36 cellular contexts compared by ENCODE assay signal in genomic region chr4:66229885-66230284, GRCh38.
"Had no signal": no experiment of that assay in that cellular context is flagged by ENCODE, and none has a peak within 500 bp of the region (broad histone marks: within the 10 kb centered on the region; RNA-seq: fewer than 3 reads in every experiment).

No MANE protein-coding gene starts in this region.

- H3K4me3 Mint-ChIP-seq: activated B cell treated with CpG ODN at 0.5 μM for 24 hours; activated CD4-positive, alpha-beta memory T cell treated with anti-CD3 and anti-CD28 coated beads for 36 hours; activated CD4-positive, alpha-beta T cell treated with anti-CD3 and anti-CD28 coated beads, Interleukin-2, amount 10 ng/mL, durations not matched to agents 24 days and 14 days; activated CD8-positive, alpha-beta T cell treated with anti-CD3 and anti-CD28 coated beads for 36 hours; activated naive CD4-positive, alpha-beta T cell treated with anti-CD3 and anti-CD28 coated beads for 36 hours; activated naive CD8-positive, alpha-beta T cell treated with anti-CD3 and anti-CD28 coated beads for 36 hours; activated T-cell treated with anti-CD3 and anti-CD28 coated beads, Interleukin-2, amount 50 U/mL, for 4 hours; activated T-cell treated with anti-CD3 and anti-CD28 coated beads, Interleukin-2, amount 50 U/mL, for 72 hours; activated T-helper 1 cell treated with anti-CD3 and anti-CD28 coated beads, Interleukin-12 subunit alpha, Interleukin-12 subunit beta, Interleukin-2, Interleukin-4 antibody, amounts not matched to agents 30 ng/mL and 10 ng/mL and 1 ng/mL, durations not matched to agents 14 hours and 24 hours and 36 hours; activated T-helper 17 cell treated with anti-CD3 and anti-CD28 coated beads, Interleukin-2, amount 50 U/mL, for 72 hours; T-helper 1 cell treated with Interleukin-12 subunit alpha and Interleukin-12 subunit beta and Interleukin-4 antibody, amounts not matched to agents 30 μg/mL and 1 μg/mL, for 36 hours; T-helper 2 cell treated with Interferon-gamma antibody and Interleukin-4, amounts not matched to agents 5 μg/mL and 100 μg/mL, for 36 hours had no signal

- H3K9me3 ChIP-seq: adrenal gland, body of pancreas, breast epithelium had no signal

- DNase-seq: activated B cell treated with CpG ODN at 0.5 μM for 24 hours; activated CD4-positive, alpha-beta memory T cell treated with anti-CD3 and anti-CD28 coated beads for 36 hours; activated CD4-positive, alpha-beta T cell treated with anti-CD3 and anti-CD28 coated beads for 4 hours; activated CD4-positive, alpha-beta T cell treated with anti-CD3 and anti-CD28 coated beads, Interleukin-2, amount 10 ng/mL, durations not matched to agents 24 days and 14 days; activated CD4-positive, alpha-beta T cell treated with anti-CD3 and anti-CD28 coated beads, Interleukin-2, amount 50 U/mL, for 1 hour; activated CD4-positive, alpha-beta T cell treated with anti-CD3 and anti-CD28 coated beads, Interleukin-2, amount 50 U/mL, for 4 hours; activated CD4-positive, CD25-positive, alpha-beta regulatory T cell treated with anti-CD3 and anti-CD28 coated beads, Interleukin-2, amount 50 U/mL, for 72 hours; activated CD8-positive, alpha-beta memory T cell treated with anti-CD3 and anti-CD28 coated beads, Interleukin-2, amount 50 U/mL, for 4 hours; activated CD8-positive, alpha-beta T cell treated with anti-CD3 and anti-CD28 coated beads for 36 hours; activated effector memory CD4-positive, alpha-beta T cell treated with anti-CD3 and anti-CD28 coated beads, Interleukin-2, amount 50 U/mL, for 16 hours; activated gamma-delta T cell treated with Interleukin-2 at 50 U/mL for 16 hours; activated naive CD4-positive, alpha-beta T cell; activated naive CD4-positive, alpha-beta T cell treated with anti-CD3 and anti-CD28 coated beads for 36 hours; activated naive CD4-positive, alpha-beta T cell treated with anti-CD3 and anti-CD28 coated beads, Interleukin-2, amount 50 U/mL, for 16 hours; activated naive CD8-positive, alpha-beta T cell treated with anti-CD3 and anti-CD28 coated beads for 36 hours; activated T-cell treated with anti-CD3 and anti-CD28 coated beads for 4 hours; activated T-cell treated with anti-CD3 and anti-CD28 coated beads, Interleukin-2, amount 50 U/mL, for 1 hour; activated T-cell treated with anti-CD3 and anti-CD28 coated beads, Interleukin-2, amount 50 U/mL, for 4 hours; activated T-cell treated with anti-CD3 and anti-CD28 coated beads, Interleukin-2, amount 50 U/mL, for 72 hours; adrenal gland; amniotic stem cell; aorta; body of pancreas; brain microvascular endothelial cell; central memory CD4-positive, alpha-beta T cell; T-helper 2 cell; T-helper 9 cell had no signal

- H3K27me3 ChIP-seq: adrenal gland, body of pancreas, brain microvascular endothelial cell, breast epithelium had no signal

- H3K4me3 ChIP-seq: adrenal gland, body of pancreas, breast epithelium had no signal

- H3K27ac Mint-ChIP-seq: activated B cell treated with CpG ODN at 0.5 μM for 24 hours; activated CD4-positive, alpha-beta memory T cell treated with anti-CD3 and anti-CD28 coated beads for 36 hours; activated CD4-positive, alpha-beta T cell treated with anti-CD3 and anti-CD28 coated beads, Interleukin-2, amount 10 ng/mL, durations not matched to agents 24 days and 14 days; activated CD8-positive, alpha-beta T cell treated with anti-CD3 and anti-CD28 coated beads for 36 hours; activated naive CD4-positive, alpha-beta T cell treated with anti-CD3 and anti-CD28 coated beads for 36 hours; activated naive CD4-positive, alpha-beta T cell treated with anti-CD3 and anti-CD28 coated beads, Interleukin-2, amount 50 U/mL, for 72 hours; activated naive CD8-positive, alpha-beta T cell treated with anti-CD3 and anti-CD28 coated beads for 36 hours; activated T-cell treated with anti-CD3 and anti-CD28 coated beads, Interleukin-2, amount 50 U/mL, for 72 hours; activated T-helper 1 cell treated with anti-CD3 and anti-CD28 coated beads, Interleukin-12 subunit alpha, Interleukin-12 subunit beta, Interleukin-2, Interleukin-4 antibody, amounts not matched to agents 30 ng/mL and 10 ng/mL and 1 ng/mL, durations not matched to agents 14 hours and 24 hours and 36 hours; activated T-helper 17 cell treated with anti-CD3 and anti-CD28 coated beads, Interleukin-2, amount 50 U/mL, for 72 hours; T-helper 1 cell treated with Interleukin-12 subunit alpha and Interleukin-12 subunit beta and Interleukin-4 antibody, amounts not matched to agents 30 μg/mL and 1 μg/mL, for 36 hours; T-helper 2 cell treated with Interferon-gamma antibody and Interleukin-4, amounts not matched to agents 5 μg/mL and 100 μg/mL, for 36 hours had no signal

- H3K27me3 Mint-ChIP-seq: activated B cell treated with CpG ODN at 0.5 μM for 24 hours; activated CD4-positive, alpha-beta memory T cell treated with anti-CD3 and anti-CD28 coated beads for 36 hours; activated CD4-positive, alpha-beta T cell treated with anti-CD3 and anti-CD28 coated beads, Interleukin-2, amount 10 ng/mL, durations not matched to agents 24 days and 14 days; activated CD8-positive, alpha-beta T cell treated with anti-CD3 and anti-CD28 coated beads for 36 hours; activated naive CD8-positive, alpha-beta T cell treated with anti-CD3 and anti-CD28 coated beads for 36 hours; activated T-helper 17 cell treated with anti-CD3 and anti-CD28 coated beads, Interleukin-2, amount 50 U/mL, for 72 hours had no signal

- FAIRE-seq: astrocyte, TTC549 had no signal

- H3K4me1 Mint-ChIP-seq: activated B cell treated with CpG ODN at 0.5 μM for 24 hours; activated CD4-positive, alpha-beta T cell treated with anti-CD3 and anti-CD28 coated beads, Interleukin-2, amount 10 ng/mL, durations not matched to agents 24 days and 14 days; activated naive CD8-positive, alpha-beta T cell treated with anti-CD3 and anti-CD28 coated beads for 36 hours; activated T-helper 17 cell treated with anti-CD3 and anti-CD28 coated beads, Interleukin-2, amount 50 U/mL, for 72 hours had no signal

- H3K36me3 Mint-ChIP-seq: activated CD4-positive, alpha-beta memory T cell treated with anti-CD3 and anti-CD28 coated beads for 36 hours; activated naive CD4-positive, alpha-beta T cell treated with anti-CD3 and anti-CD28 coated beads, Interleukin-2, amount 50 U/mL, for 72 hours; activated naive CD8-positive, alpha-beta T cell treated with anti-CD3 and anti-CD28 coated beads for 36 hours had no signal

- H3K9me3 Mint-ChIP-seq: activated CD4-positive, alpha-beta memory T cell treated with anti-CD3 and anti-CD28 coated beads for 36 hours; activated naive CD8-positive, alpha-beta T cell treated with anti-CD3 and anti-CD28 coated beads for 36 hours; activated T-cell treated with anti-CD3 and anti-CD28 coated beads, Interleukin-2, amount 50 U/mL, for 4 hours; activated T-helper 1 cell treated with anti-CD3 and anti-CD28 coated beads, Interleukin-12 subunit alpha, Interleukin-12 subunit beta, Interleukin-2, Interleukin-4 antibody, amounts not matched to agents 30 ng/mL and 10 ng/mL and 1 ng/mL, durations not matched to agents 14 hours and 24 hours and 36 hours had no signal

- H3K27ac ChIP-seq: adrenal gland, body of pancreas, brain microvascular endothelial cell, breast epithelium, VCaP had no signal

- ATAC-seq: activated CD8-positive, alpha-beta T cell treated with anti-CD3 and anti-CD28 coated beads for 36 hours; activated naive CD4-positive, alpha-beta T cell treated with anti-CD3 and anti-CD28 coated beads, Interleukin-2, amount 50 U/mL, for 72 hours; activated T-cell treated with anti-CD3 and anti-CD28 coated beads, Interleukin-2, amount 50 U/mL, for 4 hours; activated T-cell treated with anti-CD3 and anti-CD28 coated beads, Interleukin-2, amount 50 U/mL, for 72 hours; activated T-helper 17 cell treated with anti-CD3 and anti-CD28 coated beads, Interleukin-2, amount 50 U/mL, for 72 hours; body of pancreas had no signal

- H3K4me1 ChIP-seq: adrenal gland, body of pancreas, breast epithelium had no signal

- H3K36me3 ChIP-seq: adrenal gland, brain microvascular endothelial cell, breast epithelium had no signal
